9 cellular contexts compared by ENCODE assay signal in genomic region chr12:104721065-104721458, GRCh38.
DNase-seq lines count a peak whose midpoint lies in the region; ATAC-seq and TF ChIP-seq lines count a peak whose summit lies in the region.
"Had no signal": no experiment of that assay in that cellular context is flagged by ENCODE, and none has a peak within 500 bp of the region (broad histone marks: within the 10 kb centered on the region; RNA-seq: fewer than 3 reads in every experiment).

No MANE protein-coding gene starts in this region.

- H3K36me3 ChIP-seq in duodenal mucosa (ENCODE audit: control insufficient read depth in 1 of 2, insufficient read depth in 2 of 2, low read length in 2 of 2) (no peaks in the 10 kb centered on the region), prostate gland (no peaks in the 10 kb centered on the region)

- CTCF ChIA-PET in CD4-positive, alpha-beta T cell (lab: Charles Lee) = interaction anchor here (0.8 to 1.4 kb wide), 2 partner anchors 70 to 237 kb away, joined by 3 to 4 read pairs; partner anchors contain the start of gene SLC41A2

- DNase-seq in CD4-positive, alpha-beta T cell = no peak
- DNase-seq in prostate gland (ENCODE audit: low spot score) = no peak
- DNase-seq in NCI-H524 (lab: John Stamatoyannopoulos, UW) = no peak

- no peaks in the 10 kb centered on the region for H3K27me3 Mint-ChIP-seq in CD4-positive, alpha-beta T cell
- H3K27me3 Mint-ChIP-seq in IgD-negative memory B cell = no peaks in the 10 kb centered on the region

- peak overlapping the region; percentile 73 for H3K4me3 Mint-ChIP-seq in CD4-positive, alpha-beta T cell
- peak overlapping the region; percentile 48 to 89 (median 80) for H3K4me3 Mint-ChIP-seq in IgD-negative memory B cell

- H3K27ac ChIP-seq in CD4-positive, alpha-beta T cell (ENCODE audit: low read depth, low read length) = peak overlapping the region; percentile 77
- H3K27ac ChIP-seq in duodenal mucosa (ENCODE audit: low read depth, low read length) = peak overlapping the region; percentile 16
- H3K27ac ChIP-seq in prostate gland = peak overlapping the region; percentile 63 to 65
- H3K27ac ChIP-seq: VCaP had no signal

- no peaks in the 10 kb centered on the region for H3K36me3 Mint-ChIP-seq in CD4-positive, alpha-beta T cell (ENCODE audit: low read depth)
- peaks cover 4% of the 10 kb centered on the region for H3K36me3 Mint-ChIP-seq in IgD-negative memory B cell

- H3K4me3 ChIP-seq in duodenal mucosa (ENCODE audit: low read depth in 1 of 2, low read length in 2 of 2) (peak overlapping the region in 1 of 2 donors; percentile 1), prostate gland (no peak overlapping the region)

- H3K4me1 ChIP-seq in duodenal mucosa (ENCODE audit: control insufficient read depth in 1 of 2, insufficient read depth in 2 of 2, low read length in 2 of 2) (peaks cover 13 to 22% of the 10 kb centered on the region in 2 donors), prostate gland (replicated peaks) (no peaks in the 10 kb centered on the region)

- H3K27ac Mint-ChIP-seq in CD4-positive, alpha-beta T cell = peak overlapping the region; percentile 89
- peak overlapping the region; percentile 74 to 96 (median 87) for H3K27ac Mint-ChIP-seq in IgD-negative memory B cell

- POLR2A ChIA-PET in CD4-positive, alpha-beta T cell (lab: Charles Lee) = interaction anchor here (0.8 to 2.8 kb wide), 10 partner anchors 8 to 417 kb away, joined by 3 to 15 read pairs (median 4); partner anchors contain the start of genes CHST11, EID3 and WASHC4

- no peaks in the 10 kb centered on the region for H3K9me3 ChIP-seq in CD4-positive, alpha-beta T cell (ENCODE audit: control insufficient read depth, low read length)
- H3K9me3 ChIP-seq in duodenal mucosa (ENCODE audit: control insufficient read depth in 1 of 2, low read length in 2 of 2) (no peaks in the 10 kb centered on the region), prostate gland (no peaks in the 10 kb centered on the region)

- TF ChIP-seq POLR2A in prostate gland (IDR thresholded peaks at IDR 0.05) = no peak

- ATAC-seq in CD4-positive, alpha-beta T cell (ENCODE audit: poor library complexity) = peak; percentile 21
- no peak for ATAC-seq in GM19452 (IDR thresholded peaks at IDR 0.05; ENCODE audit: unreplicated experiment)
- ATAC-seq in HG02885 (IDR thresholded peaks at IDR 0.05; ENCODE audit: poor library complexity, unreplicated experiment) = no peak
- ATAC-seq in HG03196 (IDR thresholded peaks at IDR 0.05; ENCODE audit: unreplicated experiment) = no peak

- TF ChIP-seq CTCF in CD4-positive, alpha-beta T cell (IDR thresholded peaks at IDR 0.05) = no peak
- no peak for TF ChIP-seq CTCF in prostate gland (IDR thresholded peaks at IDR 0.05)

- no peaks in the 10 kb centered on the region for H3K27me3 ChIP-seq in CD4-positive, alpha-beta T cell (ENCODE audit: control insufficient read depth, insufficient read depth, low read length)
- H3K27me3 ChIP-seq in duodenal mucosa (ENCODE audit: control insufficient read depth in 1 of 2, insufficient read depth in 2 of 2, low read length in 2 of 2) = no peaks in the 10 kb centered on the region
- H3K27me3 ChIP-seq in prostate gland (replicated peaks; ENCODE audit: insufficient read depth) = no peaks in the 10 kb centered on the region

- 86% methylated on average over 2 of the region's 2 CpGs for WGBS in prostate gland

- H3K9me3 Mint-ChIP-seq in CD4-positive, alpha-beta T cell = no peaks in the 10 kb centered on the region
- H3K9me3 Mint-ChIP-seq in IgD-negative memory B cell = no peaks in the 10 kb centered on the region

- intact Hi-C loops in CD4-positive, alpha-beta T cell (cut with DNase I, micrococcal nuclease) = loop anchor here in 1 of 2 experiments (2.0 to 5.0 kb wide), 4 partner anchors 26 to 264 kb away; partner anchors contain the start of gene CHST11
- intact Hi-C loops in prostate gland (cut with DNase I) = no loop called here

- H3K9ac ChIP-seq in duodenal mucosa (ENCODE audit: low read depth in 1 of 2, low read length in 2 of 2) = peak overlapping the region; percentile 33 to 37

- H3K4me1 Mint-ChIP-seq in CD4-positive, alpha-beta T cell (ENCODE audit: low read depth) = peaks cover 66% of the 10 kb centered on the region
- H3K4me1 Mint-ChIP-seq in IgD-negative memory B cell = peaks cover 22 to 45% (median 40%) of the 10 kb centered on the region in 3 donors

Comparison
In these comparisons a context has a peak if more than half of its experiments do, and no peak if none do; other contexts are left out.
1. H3K27ac ChIP-seq: peak in every context shown above with its lines; median percentile 77 in CD4-positive, alpha-beta T cell; 64 in prostate gland; 16 in duodenal mucosa.